ENCODE assay signal across 9 cellular contexts in the genomic region with DNA sequence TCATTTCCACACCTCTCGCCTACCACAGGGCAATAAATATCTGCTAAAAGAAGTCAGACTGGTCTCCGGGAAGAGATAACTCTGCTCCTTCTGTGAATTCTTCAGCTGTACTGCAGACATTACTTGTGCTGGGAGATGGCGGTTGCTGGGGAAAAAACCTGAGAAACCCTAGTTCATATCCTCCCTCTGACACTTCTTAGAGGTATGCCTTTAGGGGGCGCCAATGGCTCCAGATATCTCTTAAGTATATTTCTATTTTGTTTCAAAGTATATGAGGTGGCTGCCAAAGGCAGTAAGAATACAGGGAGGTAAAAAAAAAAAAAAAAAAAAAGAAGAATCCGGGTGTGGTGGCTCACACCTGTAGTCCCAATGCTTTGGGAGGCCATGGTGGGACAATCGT.
DNase-seq lines count a peak whose midpoint lies in the region; ATAC-seq, FAIRE-seq and TF ChIP-seq lines count a peak whose summit lies in the region.
"Had no signal": no experiment of that assay in that cellular context is flagged by ENCODE, and none has a peak within 500 bp of the region (broad histone marks: within the 10 kb centered on the region; RNA-seq: fewer than 3 reads in every experiment).

No MANE protein-coding gene starts in this region.

- H3K27ac Mint-ChIP-seq in astrocyte (ENCODE audit: unreplicated experiment) (no peak overlapping the region), neural progenitor cell (no peak overlapping the region)

- no peak overlapping the region for H3K9ac ChIP-seq in IMR-90 (ENCODE audit: low read depth, low read length)
- H3K9ac ChIP-seq in astrocyte (ENCODE audit: low read length) = no peak overlapping the region
- no peak overlapping the region for H3K9ac ChIP-seq in neural progenitor cell

- H2BK15ac ChIP-seq in IMR-90 (ENCODE audit: low read depth, low read length) = no peak overlapping the region

- H3K4ac ChIP-seq in IMR-90 (ENCODE audit: low read depth, low read length) = no peak overlapping the region

- H3K36me3 ChIP-seq in IMR-90 (ENCODE audit: control insufficient read depth, insufficient read depth, low read length) (no peaks in the 10 kb centered on the region), astrocyte (ENCODE audit: insufficient read depth, low read length) (no peaks in the 10 kb centered on the region), neural progenitor cell (no peaks in the 10 kb centered on the region)

- no peaks in the 10 kb centered on the region for H4K20me1 ChIP-seq in IMR-90 (ENCODE audit: insufficient read depth, low read length)
- H4K20me1 ChIP-seq in astrocyte (ENCODE audit: insufficient read depth, low read length) = no peaks in the 10 kb centered on the region
- H4K20me1 ChIP-seq in neural progenitor cell (ENCODE audit: low read depth) = no peaks in the 10 kb centered on the region

- H3K27me3 ChIP-seq in IMR-90 (ENCODE audit: control insufficient read depth, insufficient read depth, low read length) = peaks cover 3% of the 10 kb centered on the region; the same call in 1 of the 2 replicates
- no peaks in the 10 kb centered on the region for H3K27me3 ChIP-seq in astrocyte (ENCODE audit: insufficient read depth, low read length)
- no peaks in the 10 kb centered on the region for H3K27me3 ChIP-seq in neural progenitor cell

- ATAC-seq in IMR-90 (ENCODE audit: low read depth) (peak; percentile 75), GM19035 (IDR thresholded peaks at IDR 0.05; ENCODE audit: unreplicated experiment) (no peak)

- no peaks in the 10 kb centered on the region for H3K79me1 ChIP-seq in IMR-90 (ENCODE audit: low read depth in 1 of 2, low read length in 2 of 2)

- WGBS in IMR-90 (ENCODE audit: extremely low coverage in 2 of 2, insufficient read length in 1 of 2), 2 experiments = no CpG with 5 or more reads among the region's 6 CpGs

- in situ Hi-C loops in IMR-90 (cut with MboI; ENCODE audit: low sequenced_read_pairs) = no loop called here

- no peak overlapping the region for H2AK9ac ChIP-seq in IMR-90 (replicated peaks; ENCODE audit: low read depth, low read length, poor library complexity)

- peak; percentile 53 for TF ChIP-seq RAD21 in IMR-90 (IDR thresholded peaks at IDR 0.05; ENCODE audit: low read length)

- no peak for FAIRE-seq in astrocyte (lab: Jason Lieb, UNC)
- FAIRE-seq: endometrium had no signal

- no peak overlapping the region for H4K8ac ChIP-seq in IMR-90 (ENCODE audit: low read depth in 2 of 2, low read length in 2 of 2)

- H3K4me3 Mint-ChIP-seq in astrocyte (ENCODE audit: unreplicated experiment) = no peak overlapping the region
- no peak overlapping the region for H3K4me3 Mint-ChIP-seq in neural progenitor cell

- H3K4me1 Mint-ChIP-seq in astrocyte (ENCODE audit: low read depth, unreplicated experiment) (peaks cover 16% of the 10 kb centered on the region), neural progenitor cell (peaks cover 18% of the 10 kb centered on the region)

- no peak overlapping the region for H3K18ac ChIP-seq in IMR-90 (ENCODE audit: low read depth, low read length)

- no peak overlapping the region for H3K56ac ChIP-seq in IMR-90 (ENCODE audit: extremely low read depth, insufficient read depth, low read length)

- H3K4me1 ChIP-seq in IMR-90 (ENCODE audit: control insufficient read depth, insufficient read depth, low read length) (no peaks in the 10 kb centered on the region), astrocyte (ENCODE audit: insufficient read depth, low read length) (no peaks in the 10 kb centered on the region), neural progenitor cell (peaks cover 18% of the 10 kb centered on the region)

- H4K91ac ChIP-seq in IMR-90 (ENCODE audit: insufficient read depth, low read depth, low read length) = no peak overlapping the region

- peak; percentile 35 for DNase-seq in activated CD4-positive, alpha-beta T cell treated with anti-CD3 and anti-CD28 coated beads for 48 hours
- DNase-seq in activated CD4-positive, alpha-beta T cell treated with anti-CD3 and anti-CD28 coated beads for 1 hour = no peak
- DNase-seq in IMR-90 (peak; percentile 57), astrocyte (ENCODE audit: low read depth) (no peak), neural progenitor cell (ENCODE audit: low spot score) (peak; percentile 40), NCI-H524 treated with DMSO at 0.1 percent for 48 hours (lab: John Stamatoyannopoulos, UW) (no peak), NCI-H2107 (lab: John Stamatoyannopoulos, UW) (no peak)

- H4K5ac ChIP-seq in IMR-90 (ENCODE audit: low read depth, low read length) = no peak overlapping the region

- no peak overlapping the region for H3K4me3 ChIP-seq in IMR-90 (ENCODE audit: insufficient read depth, low read depth, low read length)
- H3K4me3 ChIP-seq in astrocyte (ENCODE audit: insufficient read depth, low read depth, low read length) = no peak overlapping the region
- H3K4me3 ChIP-seq in neural progenitor cell = no peak overlapping the region

- H2AK5ac ChIP-seq in IMR-90 (ENCODE audit: low read depth, low read length) = no peak overlapping the region

- no peak overlapping the region for H2BK5ac ChIP-seq in IMR-90 (ENCODE audit: low read depth, low read length, poor library complexity, severe bottlenecking)

- no peak overlapping the region for H3K14ac ChIP-seq in IMR-90 (replicated peaks; ENCODE audit: low read depth, low read length)

- H3K4me2 ChIP-seq in IMR-90 (ENCODE audit: low read depth, low read length) (no peak overlapping the region), astrocyte (ENCODE audit: low read length) (no peak overlapping the region), neural progenitor cell (no peak overlapping the region)

- BruUV-seq in IMR-90 (replicated peaks; lab: Mats Ljungman, UMichigan) = no TSS peak

- dilution Hi-C loops in IMR-90 (cut with HindIII; ENCODE audit: low sequenced_read_pairs, unreplicated experiment) = no loop called here

- H2BK120ac ChIP-seq in IMR-90 (ENCODE audit: low read depth, low read length) = no peak overlapping the region

- H3K9me1 ChIP-seq in IMR-90 (ENCODE audit: insufficient read depth, low read length) = no peaks in the 10 kb centered on the region

- H3K9me3 Mint-ChIP-seq in astrocyte (ENCODE audit: unreplicated experiment) (no peaks in the 10 kb centered on the region), neural progenitor cell (no peaks in the 10 kb centered on the region)

- no peak overlapping the region for H2BK20ac ChIP-seq in IMR-90 (ENCODE audit: low read depth, low read length)

- peaks cover 2% of the 10 kb centered on the region for H3K27me3 Mint-ChIP-seq in astrocyte (ENCODE audit: low read depth, unreplicated experiment)
- peaks cover 2% of the 10 kb centered on the region for H3K27me3 Mint-ChIP-seq in neural progenitor cell (ENCODE audit: insufficient read depth, low read depth)

- H3F3A ChIP-seq in neural progenitor cell (ENCODE audit: low read depth) = peaks cover 4% of the 10 kb centered on the region

- no peak for TF ChIP-seq POLR2A in IMR-90 (IDR thresholded peaks at IDR 0.05; ENCODE audit: low read depth, low read length)

- H3K27ac ChIP-seq in IMR-90 (ENCODE audit: insufficient read depth, low read length) (no peak overlapping the region), astrocyte (ENCODE audit: low read depth, low read length) (no peak overlapping the region), neural progenitor cell (no peak overlapping the region)

- H3K36me3 Mint-ChIP-seq in astrocyte (ENCODE audit: low read depth, unreplicated experiment) (no peaks in the 10 kb centered on the region), neural progenitor cell (no peaks in the 10 kb centered on the region)

- no peak overlapping the region for H3K23ac ChIP-seq in IMR-90 (ENCODE audit: low read depth, low read length)

- no peaks in the 10 kb centered on the region for H3K9me3 ChIP-seq in IMR-90 (ENCODE audit: control insufficient read depth, insufficient read depth, low read length)
- no peaks in the 10 kb centered on the region for H3K9me3 ChIP-seq in astrocyte (ENCODE audit: insufficient read depth, low read depth, low read length)
- H3K9me3 ChIP-seq in neural progenitor cell (ENCODE audit: low read depth) = no peaks in the 10 kb centered on the region

- POLR2A ChIA-PET in IMR-90 (lab: Charles Lee; ENCODE audit: unreplicated experiment) = no interaction called here

- CTCF ChIA-PET in IMR-90 (lab: Yijun Ruan, JAX) = interaction anchor here (1.0 kb wide), 1 partner anchor 10 kb away, joined by 5 read pairs; no protein-coding TSS in a partner anchor

- TF ChIP-seq CTCF in IMR-90 (conservative IDR thresholded peaks at IDR 0.05; ENCODE audit: low read depth, low read length) (peak; percentile 51), astrocyte (IDR thresholded peaks at IDR 0.05; ENCODE audit: insufficient read depth, low read depth, low read length) (peak; percentile 17), neural progenitor cell (IDR thresholded peaks at IDR 0.05) (peak; percentile 41)

- H2AFZ ChIP-seq in IMR-90 (replicated peaks; ENCODE audit: low read length, poor library complexity) = no peak overlapping the region
- H2AFZ ChIP-seq in astrocyte (ENCODE audit: low read depth, low read length) = no peak overlapping the region
- H2AFZ ChIP-seq in neural progenitor cell (replicated peaks) = no peak overlapping the region

- H3K79me2 ChIP-seq in astrocyte (ENCODE audit: insufficient read depth, low read length) (no peaks in the 10 kb centered on the region), neural progenitor cell (ENCODE audit: low read depth) (no peaks in the 10 kb centered on the region)

- intact Hi-C loops in IMR-90 (cut with micrococcal nuclease) = no loop called here

TF ChIP-seq in IMR-90, 13 proteins besides CTCF, POLR2A, EP300 and RAD21:
- TF ChIP-seq SMC3 (IDR thresholded peaks at IDR 0.05; ENCODE audit: low read depth, low read length) (peak; percentile 36), FOS (IDR thresholded peaks at IDR 0.05; ENCODE audit: low read depth, low read length) (no peak)
TF ChIP-seq in IMR-90: peak in this region for 1.

Comparison
In these comparisons a context has a peak if more than half of its experiments do, and no peak if none do; other contexts are left out.
1. DNase-seq: peak in activated CD4-positive, alpha-beta T cell treated with anti-CD3 and anti-CD28 coated beads for 48 hours (single experiment), IMR-90 (single experiment) and neural progenitor cell (single experiment); none in activated CD4-positive, alpha-beta T cell treated with anti-CD3 and anti-CD28 coated beads for 1 hour (single experiment), astrocyte (single experiment), NCI-H524 treated with DMSO at 0.1 percent for 48 hours (single experiment) and NCI-H2107 (single experiment).
2. Peak in every context shown above with its lines, with median percentiles within 50 percentile points of each other: CTCF ChIP-seq.